In the genomic region with DNA sequence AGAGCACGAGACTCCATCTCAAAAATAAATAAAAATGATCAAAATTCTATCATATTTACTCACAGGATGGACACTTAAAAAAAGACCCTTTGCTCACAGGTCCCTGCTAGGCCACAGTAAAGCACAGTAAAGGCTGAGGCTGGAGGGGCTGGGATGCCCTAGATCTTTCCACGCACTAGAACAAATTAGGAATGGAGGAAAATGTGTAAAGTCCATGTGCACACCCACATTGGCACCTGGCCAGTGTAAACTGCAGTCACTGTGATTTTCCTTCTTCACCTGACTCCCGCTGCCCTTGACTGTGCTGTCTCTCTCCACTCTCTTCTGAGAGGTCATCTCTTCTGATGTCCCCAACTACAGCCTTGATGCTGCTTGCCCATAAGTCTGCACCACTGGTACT, we compare ENCODE assay signal across 19 cellular contexts.
DNase-seq lines count a peak whose midpoint lies in the region; ATAC-seq and TF ChIP-seq lines count a peak whose summit lies in the region.
"Had no signal": no experiment of that assay in that cellular context is flagged by ENCODE, and none has a peak within 500 bp of the region (broad histone marks: within the 10 kb centered on the region; RNA-seq: fewer than 3 reads in every experiment).

No MANE protein-coding gene starts in this region.

- peak; percentile 1 for DNase-seq in NCI-H2029 treated with DMSO at 0.1 percent for 48 hours (lab: John Stamatoyannopoulos, UW)
- no peak for DNase-seq in NCI-H2029 (lab: John Stamatoyannopoulos, UW)
- peak; percentile 14 for DNase-seq in HT-29 (ENCODE audit: low spot score)
- peak; percentile 80 for DNase-seq in esophagus muscularis mucosa (ENCODE audit: extremely low spot score)
- peak; percentile 34 for DNase-seq in osteocyte (ENCODE audit: extremely low spot score, unreplicated experiment)
- DNase-seq in effector memory CD4-positive, alpha-beta T cell: no peak
- no peak for DNase-seq in NCI-H1105 (lab: John Stamatoyannopoulos, UW)
- DNase-seq: CD4-positive, alpha-beta memory T cell; GM23248; HCEC 1CT; MG63; NCI-H1092 treated with DMSO at 0.1 percent for 48 hours; NCI-H1694; NCI-H2227 treated with DMSO at 0.1 percent for 48 hours; NCI-H774 had no signal

- peaks cover 12% of the 10 kb centered on the region for H3K9me3 Mint-ChIP-seq in osteocyte (ENCODE audit: unreplicated experiment)
- H3K9me3 Mint-ChIP-seq in activated T-helper 17 cell treated with anti-CD3 and anti-CD28 coated beads, Interleukin-2, amount 50 U/mL, for 72 hours: peaks cover 5% of the 10 kb centered on the region

- H3K27ac ChIP-seq in esophagus muscularis mucosa (replicated peaks in 1 of 4): no peak overlapping the region
- H3K27ac ChIP-seq in effector memory CD4-positive, alpha-beta T cell (ENCODE audit: insufficient read depth, low read length, poor library complexity, severe bottlenecking): no peak overlapping the region
- H3K27ac ChIP-seq: GM23248, KMS-11, PC-9, SJSA1 had no signal

- TF ChIP-seq POLR2A in esophagus muscularis mucosa (IDR thresholded peaks at IDR 0.05; ENCODE audit: low read depth): no peak

- H3K36me3 ChIP-seq in esophagus muscularis mucosa: no peaks in the 10 kb centered on the region
- no peaks in the 10 kb centered on the region for H3K36me3 ChIP-seq in effector memory CD4-positive, alpha-beta T cell (ENCODE audit: control insufficient read depth, insufficient read depth, low read length)
- H3K36me3 ChIP-seq: MG63, SJSA1 had no signal

- TF ChIP-seq CTCF in esophagus muscularis mucosa (IDR thresholded peaks at IDR 0.05) (no peak), osteocyte (IDR thresholded peaks at IDR 0.05) (no peak)

- no peaks in the 10 kb centered on the region for H3K36me3 Mint-ChIP-seq in osteocyte (ENCODE audit: unreplicated experiment)
- no peaks in the 10 kb centered on the region for H3K36me3 Mint-ChIP-seq in activated T-helper 17 cell treated with anti-CD3 and anti-CD28 coated beads, Interleukin-2, amount 50 U/mL, for 72 hours (ENCODE audit: low read depth)
- H3K36me3 Mint-ChIP-seq: CD4-positive, alpha-beta memory T cell had no signal

- H3K4me3 Mint-ChIP-seq in osteocyte (ENCODE audit: unreplicated experiment): no peak overlapping the region
- H3K4me3 Mint-ChIP-seq in activated T-helper 17 cell treated with anti-CD3 and anti-CD28 coated beads, Interleukin-2, amount 50 U/mL, for 72 hours: no peak overlapping the region
- H3K4me3 Mint-ChIP-seq: CD4-positive, alpha-beta memory T cell had no signal

- no peaks in the 10 kb centered on the region for H3K27me3 ChIP-seq in esophagus muscularis mucosa
- H3K27me3 ChIP-seq in effector memory CD4-positive, alpha-beta T cell (replicated peaks; ENCODE audit: control insufficient read depth, insufficient read depth, low read length, poor library complexity, severe bottlenecking): no peaks in the 10 kb centered on the region
- H3K27me3 ChIP-seq: MG63, SJSA1 had no signal

- peaks cover 0 to 11% (median 8%) of the 10 kb centered on the region in 4 donors for H3K9me3 ChIP-seq in esophagus muscularis mucosa
- no peaks in the 10 kb centered on the region for H3K9me3 ChIP-seq in effector memory CD4-positive, alpha-beta T cell (ENCODE audit: control insufficient read depth, low read length)

- TF ChIP-seq EP300 in esophagus muscularis mucosa (IDR thresholded peaks at IDR 0.05): no peak

- H3K4me1 Mint-ChIP-seq in osteocyte (ENCODE audit: unreplicated experiment): no peaks in the 10 kb centered on the region
- no peaks in the 10 kb centered on the region for H3K4me1 Mint-ChIP-seq in activated T-helper 17 cell treated with anti-CD3 and anti-CD28 coated beads, Interleukin-2, amount 50 U/mL, for 72 hours
- H3K4me1 Mint-ChIP-seq: CD4-positive, alpha-beta memory T cell had no signal

- no peak overlapping the region for H3K27ac Mint-ChIP-seq in osteocyte (ENCODE audit: unreplicated experiment)
- no peak overlapping the region for H3K27ac Mint-ChIP-seq in activated T-helper 17 cell treated with anti-CD3 and anti-CD28 coated beads, Interleukin-2, amount 50 U/mL, for 72 hours
- H3K27ac Mint-ChIP-seq: CD4-positive, alpha-beta memory T cell had no signal

- no peak for ATAC-seq in activated T-helper 17 cell treated with anti-CD3 and anti-CD28 coated beads, Interleukin-2, amount 50 U/mL, for 72 hours (replicated peaks)

- intact Hi-C loops in esophagus muscularis mucosa (cut with DNase I): no loop called here

- H3K4me1 ChIP-seq in esophagus muscularis mucosa: no peaks in the 10 kb centered on the region
- H3K4me1 ChIP-seq in effector memory CD4-positive, alpha-beta T cell (ENCODE audit: control insufficient read depth, insufficient read depth, low read length, poor library complexity, severe bottlenecking): no peaks in the 10 kb centered on the region
- H3K4me1 ChIP-seq: SJSA1 had no signal

- H3K27me3 Mint-ChIP-seq in osteocyte (ENCODE audit: unreplicated experiment): peaks cover 4% of the 10 kb centered on the region
- H3K27me3 Mint-ChIP-seq in activated T-helper 17 cell treated with anti-CD3 and anti-CD28 coated beads, Interleukin-2, amount 50 U/mL, for 72 hours: peaks cover 23% of the 10 kb centered on the region

- no peak overlapping the region for H3K4me3 ChIP-seq in esophagus muscularis mucosa
- H3K4me3 ChIP-seq in effector memory CD4-positive, alpha-beta T cell (ENCODE audit: insufficient read depth, low read depth, low read length, poor library complexity, severe bottlenecking): no peak overlapping the region
- H3K4me3 ChIP-seq: GM23248, MG63, PC-9, SJSA1 had no signal

- WGBS in esophagus muscularis mucosa: 86% methylated on average over 3 of the region's 3 CpGs

Comparison
In these comparisons a context has a peak if more than half of its experiments do, and no peak if none do; other contexts are left out.
1. DNase-seq: peak in NCI-H2029 treated with DMSO at 0.1 percent for 48 hours (single experiment), HT-29 (single experiment), esophagus muscularis mucosa (single experiment) and osteocyte (single experiment); none in NCI-H2029 (single experiment), effector memory CD4-positive, alpha-beta T cell (0 of 3) and NCI-H1105 (single experiment).